In genomic region chr18:23291456-23292205, GRCh38 we compare ENCODE assay signal across 15 cellular contexts.
DNase-seq lines count a peak whose midpoint lies in the region; ATAC-seq and TF ChIP-seq lines count a peak whose summit lies in the region.
"Had no signal": no experiment of that assay in that cellular context is flagged by ENCODE, and none has a peak within 500 bp of the region (broad histone marks: within the 10 kb centered on the region; RNA-seq: fewer than 3 reads in every experiment).

No MANE protein-coding gene starts in this region.

- peak; percentile 80 for DNase-seq in EH (ENCODE audit: low read depth)
- peak; percentile 19 for DNase-seq in NCI-H510A treated with DMSO at 0.1 percent for 48 hours (lab: John Stamatoyannopoulos, UW)
- DNase-seq in endodermal cell, result peak; percentile 51
- DNase-seq in osteoblast (ENCODE audit: insufficient read length, low spot score, missing footprints), result peak; percentile 88
- DNase-seq in NCI-H1417 treated with DMSO at 0.1 percent for 48 hours (lab: John Stamatoyannopoulos, UW), result no peak
- no peak for DNase-seq in iPS-NIHi11 (ENCODE audit: low spot score)
- DNase-seq in Calu3, result no peak
- DNase-seq: activated CD8-positive, alpha-beta memory T cell treated with anti-CD3 and anti-CD28 coated beads, Interleukin-2, amount 50 U/mL, for 4 hours; effector CD4-positive, alpha-beta T cell; hypothalamus; NCI-H1694; stimulated activated CD4-positive, alpha-beta T cell treated with anti-CD3 and anti-CD28 coated beads, Interleukin-4, amount 100 ng/mL, for 1 hour had no signal

- H3K79me2 ChIP-seq in osteoblast (ENCODE audit: insufficient read depth, low read length), result no peaks in the 10 kb centered on the region

- TF ChIP-seq CTCF in endodermal cell (conservative IDR thresholded peaks at IDR 0.05) (no peak), osteoblast (IDR thresholded peaks at IDR 0.05; ENCODE audit: extremely low read depth, low read depth, low read length) (no peak), Calu3 (IDR thresholded peaks at IDR 0.05; ENCODE audit: unreplicated experiment) (no peak)

- WGBS in endodermal cell (ENCODE audit: insufficient coverage in 1 of 2, insufficient read length in 1 of 2), 2 experiments, result 92 to 97% methylated on average over 3 to 4 of the region's 4 CpGs

- peaks cover 12% of the 10 kb centered on the region for H3K4me1 ChIP-seq in endodermal cell (ENCODE audit: control insufficient read depth, insufficient read depth, low read length)
- H3K4me1 ChIP-seq in osteoblast (ENCODE audit: insufficient read depth, low read length), result peaks cover 14% of the 10 kb centered on the region

- H3K27me3 Mint-ChIP-seq in endodermal cell (ENCODE audit: insufficient read depth), result no peaks in the 10 kb centered on the region
- no peaks in the 10 kb centered on the region for H3K27me3 Mint-ChIP-seq in Calu3 (ENCODE audit: unreplicated experiment)
- H3K27me3 Mint-ChIP-seq: stimulated activated naive CD8-positive, alpha-beta T cell treated with anti-CD3 and anti-CD28 coated beads, Interleukin-15, Interleukin-2, amounts not matched to agents 100 ng/mL and 50 ng/mL, for 24 hours had no signal

- CTCF ChIA-PET in Calu3 (lab: Charles Lee), result no interaction called here

- H3K36me3 Mint-ChIP-seq in endodermal cell (ENCODE audit: low read depth) (peaks cover 27% of the 10 kb centered on the region), Calu3 (ENCODE audit: insufficient read depth, unreplicated experiment) (no peaks in the 10 kb centered on the region)

- H3K27ac ChIP-seq in endodermal cell (ENCODE audit: low read depth, low read length) (no peak overlapping the region), osteoblast (ENCODE audit: low read depth, low read length) (peak overlapping the region; percentile 26)

- no peak overlapping the region for H3K9ac ChIP-seq in endodermal cell (ENCODE audit: extremely low read depth, low read length, poor library complexity, severe bottlenecking)

- H3K4me2 ChIP-seq in osteoblast (ENCODE audit: insufficient read depth, low read length), result no peak overlapping the region

- no peaks in the 10 kb centered on the region for H4K20me1 ChIP-seq in osteoblast (ENCODE audit: insufficient read depth, low read length)

- BruUV-seq in Calu3 (replicated peaks; lab: Mats Ljungman, UMichigan), result no TSS peak

- H3K4me3 ChIP-seq in endodermal cell (ENCODE audit: low read length) (no peak overlapping the region), osteoblast (ENCODE audit: insufficient read depth, low read length) (no peak overlapping the region)

- no peak for ATAC-seq in HG02610 (IDR thresholded peaks at IDR 0.05; ENCODE audit: unreplicated experiment)

- H2AFZ ChIP-seq in osteoblast (ENCODE audit: low read length), result peak overlapping the region; percentile 0

- no peaks in the 10 kb centered on the region for H3K27me3 ChIP-seq in endodermal cell (ENCODE audit: control insufficient read depth, insufficient read depth, low read length, poor library complexity, severe bottlenecking)
- no peaks in the 10 kb centered on the region for H3K27me3 ChIP-seq in osteoblast (ENCODE audit: insufficient read depth, low read length)

- H3K27ac Mint-ChIP-seq in endodermal cell (peak overlapping the region; percentile 39), Calu3 (ENCODE audit: unreplicated experiment) (no peak overlapping the region)
- H3K27ac Mint-ChIP-seq: progenitor cell of endocrine pancreas; stimulated activated naive CD8-positive, alpha-beta T cell treated with anti-CD3 and anti-CD28 coated beads, Interleukin-15, Interleukin-2, amounts not matched to agents 100 ng/mL and 50 ng/mL, for 24 hours had no signal

- H3K4me3 Mint-ChIP-seq in endodermal cell (no peak overlapping the region), Calu3 (ENCODE audit: low read depth, unreplicated experiment) (no peak overlapping the region)
- H3K4me3 Mint-ChIP-seq: stimulated activated naive CD8-positive, alpha-beta T cell treated with anti-CD3 and anti-CD28 coated beads, Interleukin-15, Interleukin-2, amounts not matched to agents 100 ng/mL and 50 ng/mL, for 24 hours had no signal

- H3K36me3 ChIP-seq in endodermal cell (ENCODE audit: control insufficient read depth, insufficient read depth, low read length) (no peaks in the 10 kb centered on the region), osteoblast (ENCODE audit: insufficient read depth, low read length) (no peaks in the 10 kb centered on the region)

- H3K9me3 ChIP-seq in endodermal cell (ENCODE audit: control insufficient read depth, low read length) (no peaks in the 10 kb centered on the region), osteoblast (ENCODE audit: low read depth, low read length) (no peaks in the 10 kb centered on the region)

- intact Hi-C loops in Calu3 (cut with micrococcal nuclease; ENCODE audit: unreplicated experiment), result no loop called here

- no peaks in the 10 kb centered on the region for H3K9me3 Mint-ChIP-seq in endodermal cell
- H3K9me3 Mint-ChIP-seq in Calu3 (ENCODE audit: low read depth, unreplicated experiment), result no peaks in the 10 kb centered on the region
- H3K9me3 Mint-ChIP-seq: stimulated activated naive CD8-positive, alpha-beta T cell treated with anti-CD3 and anti-CD28 coated beads, Interleukin-15, Interleukin-2, amounts not matched to agents 100 ng/mL and 50 ng/mL, for 24 hours had no signal

- H3K4me1 Mint-ChIP-seq in endodermal cell (peaks cover 56% of the 10 kb centered on the region), Calu3 (ENCODE audit: low read depth, unreplicated experiment) (peaks cover 18% of the 10 kb centered on the region)

Comparison
In these comparisons a context has a peak if more than half of its experiments do, and no peak if none do; other contexts are left out.
1. DNase-seq: peak in EH (single experiment), NCI-H510A treated with DMSO at 0.1 percent for 48 hours (single experiment), endodermal cell (single experiment) and osteoblast (single experiment); none in NCI-H1417 treated with DMSO at 0.1 percent for 48 hours (single experiment), iPS-NIHi11 (single experiment) and Calu3 (single experiment).